ENCODE assay signal across 8 cellular contexts in genomic region chr2:162072976-162073775, GRCh38. TPM values are rescaled to one million over a fixed set of nuclear protein-coding genes. Genes with fewer than 3 reads are reported as not detected.
DNase-seq lines count a peak whose midpoint lies in the region; ATAC-seq lines count a peak whose summit lies in the region.

No MANE protein-coding gene starts in this region.

- no peak overlapping the region for H3K27ac ChIP-seq in right cardiac atrium (ENCODE audit: low read length)

- intact Hi-C loops in right cardiac atrium (cut with DNase I) = no loop called here

- 14% methylated on average over 32 of the region's 32 CpGs for WGBS in right cardiac atrium

- H3K4me1 ChIP-seq in right cardiac atrium (ENCODE audit: control insufficient read depth, insufficient read depth, low read length) = peaks cover 4% of the 10 kb centered on the region

- H3K9me3 ChIP-seq in right cardiac atrium (ENCODE audit: control insufficient read depth, low read length) = no peaks in the 10 kb centered on the region

- H3K4me3 ChIP-seq in right cardiac atrium (ENCODE audit: low read length) (peak overlapping the region; percentile 60), skeletal muscle cell (ENCODE audit: low read depth, low read length) (peak overlapping the region; percentile 59)

- DNase-seq in 8988T (peak; percentile 23), right cardiac atrium (peak in 2 of 3 donors; percentile 41 to 50), skeletal muscle cell (ENCODE audit: low read depth) (no peak), GF-D8 (lab: John Stamatoyannopoulos, UW) (no peak)
- peak; percentile 67 for DNase-seq in activated effector memory CD4-positive, alpha-beta T cell treated with anti-CD3 and anti-CD28 coated beads, Interleukin-2, amount 50 U/mL, for 16 hours

- ATAC-seq in HG03460 (IDR thresholded peaks at IDR 0.05; ENCODE audit: unreplicated experiment) (peak; percentile 5), right cardiac atrium (peak in 1 of 2 donors; percentile 44), HG03045 (IDR thresholded peaks at IDR 0.05; ENCODE audit: unreplicated experiment) (no peak), HG02763 (IDR thresholded peaks at IDR 0.05; ENCODE audit: unreplicated experiment) (no peak)

- no peaks in the 10 kb centered on the region for H3K27me3 ChIP-seq in right cardiac atrium (ENCODE audit: control insufficient read depth, insufficient read depth)

RNA-seq across cellular contexts. Expression of gene DPP4, which starts 0.8 kb away (rescaled TPM):
- total RNA-seq in right cardiac atrium = under 1 TPM; 0.54 to 0.77 (median 0.59) TPM
- polyA plus RNA-seq in right cardiac atrium = 0.52 TPM

Comparison
In these comparisons a context has a peak if more than half of its experiments do, and no peak if none do; other contexts are left out.
1. DNase-seq: peak in 8988T (single experiment), activated effector memory CD4-positive, alpha-beta T cell treated with anti-CD3 and anti-CD28 coated beads, Interleukin-2, amount 50 U/mL, for 16 hours (single experiment) and right cardiac atrium (2 of 3); none in skeletal muscle cell (single experiment) and GF-D8 (single experiment).